1 cellular context compared by ENCODE assay signal in genomic region chr3:73768594-73769308, GRCh38.
TF ChIP-seq lines count a peak whose summit lies in the region.

No MANE protein-coding gene starts in this region.

TF ChIP-seq in SK-N-SH, 30 proteins besides CTCF, POLR2A, EP300 and RAD21 (continued from another document):
- no peak for TF ChIP-seq YY1 (IDR thresholded peaks at IDR 0.05; ENCODE audit: low read depth)
- no peak for TF ChIP-seq RFX5 (IDR thresholded peaks at IDR 0.05; ENCODE audit: low read length)
- no peak for TF ChIP-seq USF2 (IDR thresholded peaks at IDR 0.05; ENCODE audit: borderline replicate concordance, low read depth, low read length)
- TF ChIP-seq TAF1 (IDR thresholded peaks at IDR 0.05; ENCODE audit: borderline replicate concordance, low read depth, low read length), result no peak
- TF ChIP-seq POLR2AphosphoS5 (IDR thresholded peaks at IDR 0.05; ENCODE audit: low read depth, low read length), result no peak
- TF ChIP-seq ELF1 (IDR thresholded peaks at IDR 0.05), result no peak
- no peak for TF ChIP-seq RXRA (IDR thresholded peaks at IDR 0.05; ENCODE audit: borderline replicate concordance, low read depth)
- TF ChIP-seq PBX3 (IDR thresholded peaks at IDR 0.05), result peak; percentile 56; the same call in 1 of the 2 replicates
- no peak for TF ChIP-seq MXI1 (IDR thresholded peaks at IDR 0.05; ENCODE audit: low read depth, low read length)
- TF ChIP-seq TEAD4 (IDR thresholded peaks at IDR 0.05; ENCODE audit: borderline replicate concordance, insufficient read depth), result no peak
- peak; percentile 71 for TF ChIP-seq GATA2 (CRISPR knock-in tag; IDR thresholded peaks at IDR 0.05)
- TF ChIP-seq IRF3 (IDR thresholded peaks at IDR 0.05; ENCODE audit: low read depth, low read length), result no peak
- TF ChIP-seq JUND (IDR thresholded peaks at IDR 0.05), result peak; percentile 32; the same call in 1 of the 2 replicates
- TF ChIP-seq NFIC (IDR thresholded peaks at IDR 0.05; ENCODE audit: borderline replicate concordance), result peak; percentile 27; the same call in 1 of the 2 replicates
- peak; percentile 87 for TF ChIP-seq MEF2A (IDR thresholded peaks at IDR 0.05; ENCODE audit: borderline replicate concordance, low read depth)
